In the genomic region with DNA sequence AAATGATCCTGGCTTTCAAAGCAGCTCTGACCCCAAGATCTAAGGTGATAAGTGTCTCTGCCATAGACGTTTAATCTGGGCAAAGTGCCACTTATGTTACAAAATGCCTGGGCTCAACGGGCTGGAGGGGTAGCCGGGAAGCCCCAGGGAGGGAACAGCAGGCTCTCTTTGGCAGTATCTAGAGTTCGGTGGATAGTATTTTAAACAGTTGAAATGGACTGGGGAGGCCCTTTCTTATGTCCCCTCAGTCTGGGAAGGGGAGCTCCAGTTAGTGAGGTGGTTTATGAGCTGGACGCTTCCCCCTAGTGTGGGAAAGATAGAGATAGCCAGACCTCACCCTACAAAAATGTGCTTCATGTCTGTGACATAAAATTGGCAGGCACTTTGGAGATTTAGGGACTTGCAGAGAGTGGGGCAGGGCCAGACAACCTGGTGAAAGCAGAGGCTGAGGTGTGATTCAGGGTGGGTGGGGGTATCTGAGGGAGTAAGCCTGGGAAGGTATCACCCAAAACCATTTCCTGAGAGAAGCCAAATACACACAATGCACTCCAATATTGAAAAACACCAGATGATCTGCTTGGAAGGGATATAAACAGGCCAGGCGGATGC, we compare ENCODE assay signal across 1 cellular context.
TF ChIP-seq lines count a peak whose summit lies in the region.

No MANE protein-coding gene starts in this region.

TF ChIP-seq in SK-N-SH, 30 proteins besides CTCF, POLR2A, EP300 and RAD21:
- TF ChIP-seq NRF1 (IDR thresholded peaks at IDR 0.05; ENCODE audit: low read depth, low read length) (no peak), MXI1 (IDR thresholded peaks at IDR 0.05; ENCODE audit: low read depth, low read length) (no peak), SIN3A (IDR thresholded peaks at IDR 0.05; ENCODE audit: borderline replicate concordance, low read depth, low read length) (no peak), GATA2 (CRISPR knock-in tag; IDR thresholded peaks at IDR 0.05) (no peak), FOSL2 (IDR thresholded peaks at IDR 0.05; ENCODE audit: borderline replicate concordance, low read depth) (no peak), JUND (IDR thresholded peaks at IDR 0.05) (no peak), CHD2 (IDR thresholded peaks at IDR 0.05; ENCODE audit: low read length, partially characterized antibody) (no peak), MAX (IDR thresholded peaks at IDR 0.05; ENCODE audit: low read depth) (no peak), SMC3 (IDR thresholded peaks at IDR 0.05; ENCODE audit: low read depth, low read length) (no peak), NFIC (IDR thresholded peaks at IDR 0.05; ENCODE audit: borderline replicate concordance) (no peak), USF2 (IDR thresholded peaks at IDR 0.05; ENCODE audit: borderline replicate concordance, low read depth, low read length) (no peak), FOXM1 (IDR thresholded peaks at IDR 0.05; ENCODE audit: low read depth) (no peak), EZH2phosphoT487 (IDR thresholded peaks at IDR 0.05; ENCODE audit: borderline replicate concordance, low read depth) (no peak), ELF1 (IDR thresholded peaks at IDR 0.05) (no peak)
- TF ChIP-seq, protein P1, sequence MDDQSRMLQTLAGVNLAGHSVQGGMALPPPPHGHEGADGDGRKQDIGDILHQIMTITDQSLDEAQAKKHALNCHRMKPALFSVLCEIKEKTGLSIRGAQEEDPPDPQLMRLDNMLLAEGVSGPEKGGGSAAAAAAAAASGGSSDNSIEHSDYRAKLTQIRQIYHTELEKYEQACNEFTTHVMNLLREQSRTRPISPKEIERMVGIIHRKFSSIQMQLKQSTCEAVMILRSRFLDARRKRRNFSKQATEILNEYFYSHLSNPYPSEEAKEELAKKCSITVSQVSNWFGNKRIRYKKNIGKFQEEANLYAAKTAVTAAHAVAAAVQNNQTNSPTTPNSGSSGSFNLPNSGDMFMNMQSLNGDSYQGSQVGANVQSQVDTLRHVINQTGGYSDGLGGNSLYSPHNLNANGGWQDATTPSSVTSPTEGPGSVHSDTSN (IDR thresholded peaks at IDR 0.05): no peak
